ENCODE assay signal across 11 cellular contexts in the genomic region with DNA sequence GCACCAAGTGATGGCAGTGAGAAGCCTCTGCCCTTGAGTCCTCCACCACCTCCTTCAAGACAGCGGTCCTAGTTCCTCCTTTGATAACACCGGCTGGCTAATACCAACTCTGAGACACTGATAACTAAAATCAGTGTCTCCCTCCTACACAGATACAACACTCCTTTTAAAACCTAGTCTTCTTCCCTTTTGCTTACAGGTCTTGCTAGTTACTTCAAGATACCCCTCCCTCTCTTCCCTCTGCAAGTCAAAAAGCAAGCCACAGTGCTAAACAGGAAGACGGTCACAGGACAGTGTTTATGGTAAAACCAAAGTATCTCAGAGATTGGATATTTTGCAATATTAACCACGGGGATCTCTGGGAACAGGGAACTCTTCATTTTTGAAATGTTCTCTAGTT. TPM values are rescaled to one million over a fixed set of nuclear protein-coding genes. Genes with fewer than 3 reads are reported as not detected.
DNase-seq lines count a peak whose midpoint lies in the region; ATAC-seq and TF ChIP-seq lines count a peak whose summit lies in the region.
"Had no signal": no experiment of that assay in that cellular context is flagged by ENCODE, and none has a peak within 500 bp of the region (broad histone marks: within the 10 kb centered on the region; RNA-seq: fewer than 3 reads in every experiment).

No MANE protein-coding gene starts in this region.

- peak; percentile 61 for DNase-seq in SIG-M5 treated with dmso at 0.1 percent for 504 hours (lab: John Stamatoyannopoulos, UW; ENCODE audit: unreplicated experiment)
- DNase-seq in SIG-M5 (lab: John Stamatoyannopoulos, UW), result no peak
- peak; percentile 19 for DNase-seq in OCI-M1 (lab: John Stamatoyannopoulos, UW)
- DNase-seq in effector memory CD8-positive, alpha-beta T cell, result no peak
- no peak for DNase-seq in gastrocnemius medialis
- DNase-seq in retina, result no peak
- DNase-seq: KG1; mesendoderm; stimulated activated CD4-positive, alpha-beta T cell treated with anti-CD3 and anti-CD28 coated beads, Interleukin-15, amount 100 ng/mL, for 24 hours had no signal

- no peak for ATAC-seq in effector memory CD8-positive, alpha-beta T cell (replicated peaks)
- ATAC-seq in gastrocnemius medialis, result no peak
- no peak for ATAC-seq in HG03342 (IDR thresholded peaks at IDR 0.05; ENCODE audit: unreplicated experiment)
- ATAC-seq in HG03196 (IDR thresholded peaks at IDR 0.05; ENCODE audit: unreplicated experiment), result no peak

- H3K4me3 Mint-ChIP-seq in effector memory CD8-positive, alpha-beta T cell, result peak overlapping the region; percentile 7 to 51

- in situ Hi-C loops in gastrocnemius medialis (cut with MboI; ENCODE audit: low sequenced_read_pairs in 4 of 4), result no loop called here

- no peaks in the 10 kb centered on the region for H3K9me3 ChIP-seq in gastrocnemius medialis

- no peaks in the 10 kb centered on the region for H3K27me3 Mint-ChIP-seq in effector memory CD8-positive, alpha-beta T cell

- peak overlapping the region; percentile 39 to 54 for H3K27ac Mint-ChIP-seq in effector memory CD8-positive, alpha-beta T cell

- no peak for TF ChIP-seq CTCF in gastrocnemius medialis (IDR thresholded peaks at IDR 0.05 in 4 of 5, conservative IDR thresholded peaks at IDR 0.05 in 1 of 5)

- H3K36me3 ChIP-seq in gastrocnemius medialis, result peaks cover 0 to 29% of the 10 kb centered on the region in 2 donors

- H3K4me1 ChIP-seq in gastrocnemius medialis, result peaks cover 30 to 43% of the 10 kb centered on the region in 2 donors

- peaks cover 31% of the 10 kb centered on the region for H3K36me3 Mint-ChIP-seq in effector memory CD8-positive, alpha-beta T cell (ENCODE audit: insufficient read depth)

- H3K4me3 ChIP-seq in gastrocnemius medialis, result no peak overlapping the region

- H3K27ac ChIP-seq in gastrocnemius medialis, result peak overlapping the region; percentile 6 to 67 (median 46)

- H3K9me3 Mint-ChIP-seq in effector memory CD8-positive, alpha-beta T cell, result no peaks in the 10 kb centered on the region

- no peaks in the 10 kb centered on the region for H3K27me3 ChIP-seq in gastrocnemius medialis

- intact Hi-C loops in gastrocnemius medialis (cut with DNase I; ENCODE audit: low total_unique reads), result loop anchor here (5.0 kb wide), 1 partner anchor 137 kb away; the partner anchor contains the start of gene SLC35B4

- TF ChIP-seq POLR2A in gastrocnemius medialis (IDR thresholded peaks at IDR 0.05), result no peak

- peaks cover 37 to 41% of the 10 kb centered on the region in 2 donors for H3K4me1 Mint-ChIP-seq in effector memory CD8-positive, alpha-beta T cell (ENCODE audit: low read depth in 2 of 2)

RNA-seq across cellular contexts. Expression of gene AKR1B1, which starts 4.6 kb away (rescaled TPM):
- total RNA-seq in gastrocnemius medialis, result 100 to 1,000 TPM in 1 of 4 donors, 10 to 100 TPM in 3; 87.3 to 119 (median 95.6) TPM

Comparison
In these comparisons a context has a peak if more than half of its experiments do, and no peak if none do; other contexts are left out.
1. DNase-seq: peak in SIG-M5 treated with dmso at 0.1 percent for 504 hours (single experiment) and OCI-M1 (single experiment); none in SIG-M5 (single experiment), effector memory CD8-positive, alpha-beta T cell (0 of 3), gastrocnemius medialis (0 of 2) and retina (single experiment).